In the genomic region with DNA sequence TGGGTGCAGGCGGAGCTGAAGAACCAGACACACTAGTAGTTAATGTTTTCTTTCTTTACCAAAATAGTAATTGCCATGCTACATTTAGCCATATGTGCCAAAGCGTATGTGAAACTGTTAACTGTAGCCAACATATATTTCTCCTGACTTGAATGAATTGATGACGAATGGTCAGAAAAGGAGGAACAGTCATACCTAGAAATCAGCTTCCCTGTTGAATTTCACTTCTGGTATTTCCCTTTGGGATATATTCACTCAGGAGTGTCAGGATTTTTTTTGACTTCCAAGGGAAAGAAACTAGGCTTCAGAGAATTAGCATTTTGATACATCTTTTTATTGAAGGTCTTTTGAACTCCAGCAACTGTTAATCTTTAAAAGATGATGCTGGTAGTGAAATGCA, we compare ENCODE assay signal across 28 cellular contexts.
"Had no signal": no experiment of that assay in that cellular context is flagged by ENCODE, and none has a peak within 500 bp of the region (broad histone marks: within the 10 kb centered on the region; RNA-seq: fewer than 3 reads in every experiment).

No MANE protein-coding gene starts in this region.

- H3K9me3 Mint-ChIP-seq: stimulated activated effector memory CD8-positive, alpha-beta T cell treated with anti-CD3 and anti-CD28 coated beads, Interleukin-12 subunit alpha, Interleukin-12 subunit beta, amount 100 ng/mL, for 72 hours had no signal

- H3K27ac ChIP-seq: foreskin keratinocyte, neutrophil, ovary, prostate gland, sigmoid colon had no signal

- H3K36me3 ChIP-seq: adrenal gland, esophagus muscularis mucosa, neutrophil, ovary, prostate gland, sigmoid colon, tibial nerve had no signal

- H3K4me3 ChIP-seq: adrenal gland, esophagus muscularis mucosa, ovary, prostate gland, sigmoid colon, tibial nerve had no signal

- H3K27me3 Mint-ChIP-seq: activated naive CD8-positive, alpha-beta T cell; brain; stimulated activated naive CD8-positive, alpha-beta T cell treated with anti-CD3 and anti-CD28 coated beads, Interleukin-15, Interleukin-2, amounts not matched to agents 100 ng/mL and 50 ng/mL, for 24 hours; T-helper 17 cell had no signal

- H3K27ac Mint-ChIP-seq: activated naive CD8-positive, alpha-beta T cell; activated T-cell treated with anti-CD3 and anti-CD28 coated beads, Interleukin-2, amount 50 U/mL, for 72 hours; stimulated activated effector memory CD8-positive, alpha-beta T cell treated with anti-CD3 and anti-CD28 coated beads, Interleukin-12 subunit alpha, Interleukin-12 subunit beta, amount 100 ng/mL, for 72 hours; stimulated activated naive CD8-positive, alpha-beta T cell treated with anti-CD3 and anti-CD28 coated beads, Interleukin-15, Interleukin-2, amounts not matched to agents 100 ng/mL and 50 ng/mL, for 24 hours had no signal

- H3K4me1 ChIP-seq: prostate gland had no signal

- H3K4me3 Mint-ChIP-seq: activated naive CD8-positive, alpha-beta T cell; activated T-cell treated with anti-CD3 and anti-CD28 coated beads, Interleukin-2, amount 50 U/mL, for 72 hours; brain; nephron progenitor cell; stimulated activated effector memory CD8-positive, alpha-beta T cell treated with anti-CD3 and anti-CD28 coated beads, Interleukin-12 subunit alpha, Interleukin-12 subunit beta, amount 100 ng/mL, for 72 hours; stimulated activated naive CD8-positive, alpha-beta T cell treated with anti-CD3 and anti-CD28 coated beads, Interleukin-15, Interleukin-2, amounts not matched to agents 100 ng/mL and 50 ng/mL, for 24 hours; T-helper 17 cell had no signal

- ATAC-seq: activated T-cell treated with anti-CD3 and anti-CD28 coated beads, Interleukin-2, amount 50 U/mL, for 72 hours; foreskin keratinocyte; left cardiac atrium; stimulated activated effector memory CD8-positive, alpha-beta T cell treated with anti-CD3 and anti-CD28 coated beads, Interleukin-12 subunit alpha, Interleukin-12 subunit beta, amount 100 ng/mL, for 72 hours; T-helper 17 cell had no signal

- H3K9me3 ChIP-seq: adrenal gland, esophagus muscularis mucosa, neutrophil, ovary, prostate gland, sigmoid colon, tibial nerve had no signal

- DNase-seq: activated CD4-positive, alpha-beta T cell treated with anti-CD3 and anti-CD28 coated beads for 1 hour; activated CD4-positive, alpha-beta T cell treated with anti-CD3 and anti-CD28 coated beads, Interleukin-2, amount 50 U/mL, for 1 hour; activated effector memory CD4-positive, alpha-beta T cell treated with Interleukin-2 at 50 U/mL for 16 hours; activated naive CD4-positive, alpha-beta T cell treated with Interleukin-2 at 50 U/mL for 16 hours; activated T-cell treated with anti-CD3 and anti-CD28 coated beads for 4 hours; activated T-cell treated with anti-CD3 and anti-CD28 coated beads, Interleukin-2, amount 50 U/mL, for 72 hours; adrenal gland; aorta; cortex of kidney; left cardiac atrium; mammary epithelial cell; nephron progenitor cell; ovary; retina; sigmoid colon; small intestine; stimulated activated CD4-positive, alpha-beta T cell treated with anti-CD3 and anti-CD28 coated beads, Interleukin-4, amount 100 ng/mL, for 24 hours; T-helper 17 cell; T1000 had no signal

- H3K27me3 ChIP-seq: adrenal gland, esophagus muscularis mucosa, foreskin keratinocyte, neutrophil, ovary, sigmoid colon, tibial nerve had no signal
